Comparison of ENCODE assay signal across 3 cellular contexts in the genomic region with DNA sequence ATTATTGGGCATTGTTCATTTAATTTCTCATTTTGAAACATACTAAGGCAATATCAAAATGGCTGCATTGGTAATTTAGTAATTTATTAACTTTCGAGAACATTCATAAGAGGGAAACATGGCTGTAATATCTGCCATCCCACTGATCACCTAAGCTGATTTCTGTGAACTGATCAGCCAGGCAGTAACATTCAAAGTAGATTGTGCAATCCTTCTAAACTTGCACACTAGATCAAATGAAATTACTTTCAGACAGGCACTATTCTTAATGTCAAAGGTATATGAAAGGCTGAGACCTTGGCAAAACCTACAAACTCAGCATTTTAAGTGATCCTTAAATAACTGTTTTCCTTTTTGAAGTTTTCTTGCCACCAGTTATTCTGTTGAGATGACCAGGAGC.
TF ChIP-seq lines count a peak whose summit lies in the region.

No MANE protein-coding gene starts in this region.

TF ChIP-seq in HepG2, 621 proteins besides CTCF, POLR2A, EP300 and RAD21:
- TF ChIP-seq MAFK (conservative IDR thresholded peaks at IDR 0.05 in 1 of 2, IDR thresholded peaks at IDR 0.05 in 1 of 2; ENCODE audit: low read length in 2 of 2) (peak; percentile 11 to 37; a peak in 1 of 4 replicates), CEBPB (IDR thresholded peaks at IDR 0.05; ENCODE audit: borderline replicate concordance, low read depth, low read length) (peak; percentile 67; the same call in 1 of the 2 replicates), ZNF788 (CRISPR knock-in tag; IDR thresholded peaks at IDR 0.05; ENCODE audit: borderline replicate concordance) (no peak)

TF ChIP-seq in IMR-90, 13 proteins besides CTCF, POLR2A, EP300 and RAD21:
- TF ChIP-seq SMC3 (IDR thresholded peaks at IDR 0.05; ENCODE audit: low read depth, low read length) (no peak), CEBPB (IDR thresholded peaks at IDR 0.05; ENCODE audit: low read depth, low read length) (peak; percentile 86)

TF ChIP-seq in K562, 482 proteins besides CTCF, POLR2A, EP300 and RAD21:
- no peak for TF ChIP-seq ZNF143 (CRISPR knock-in tag; IDR thresholded peaks at IDR 0.05)
- no peak for TF ChIP-seq CEBPG (CRISPR knock-in tag; IDR thresholded peaks at IDR 0.05)
- TF ChIP-seq CEBPG (tag; conservative IDR thresholded peaks at IDR 0.05 in 1 of 2, IDR thresholded peaks at IDR 0.05 in 1 of 2) = peak in 1 of 2 experiments; percentile 45; a peak in 2 of 4 replicates
- peak; percentile 36; the same call in 1 of the 2 replicates for TF ChIP-seq CEBPB (tag; IDR thresholded peaks at IDR 0.05)
